Comparison of ENCODE assay signal across 20 cellular contexts in the genomic region with DNA sequence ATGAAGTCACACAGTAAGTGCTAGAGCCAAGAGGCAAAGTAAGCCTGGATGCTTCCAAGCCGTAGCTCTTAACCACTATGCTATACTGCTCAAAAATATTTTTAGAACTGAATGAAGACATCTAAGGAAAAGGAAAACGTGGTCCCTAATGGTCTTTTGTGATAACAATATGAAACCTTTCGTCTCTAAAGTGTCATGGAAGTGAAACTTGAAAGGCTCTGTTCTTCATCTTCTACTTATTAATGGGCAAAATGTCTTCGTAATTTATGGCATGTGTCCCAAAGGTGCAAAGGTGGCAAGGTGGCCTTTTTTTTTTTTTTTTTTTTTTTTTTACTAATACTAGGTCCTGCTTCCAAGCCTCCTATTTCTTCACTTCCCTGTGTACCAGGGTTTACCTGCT.
A peak's percentile ranks its signal among the peaks of the same experiment; 100 is the strongest.
DNase-seq lines count a peak whose midpoint lies in the region; FAIRE-seq and TF ChIP-seq lines count a peak whose summit lies in the region.
"Had no signal": no experiment of that assay in that cellular context is flagged by ENCODE, and none has a peak within 500 bp of the region (broad histone marks: within the 10 kb centered on the region; RNA-seq: fewer than 3 reads in every experiment).

No MANE protein-coding gene starts in this region.

- no peak for DNase-seq in GM12891 (ENCODE audit: insufficient read length, low spot score)
- DNase-seq in MV-4-11 (lab: John Stamatoyannopoulos, UW): peak; percentile 64
- DNase-seq in RPMI8226: peak; percentile 76
- DNase-seq in small intestine: peak; percentile 35
- no peak for DNase-seq in GDM1 (lab: John Stamatoyannopoulos, UW)
- no peak for DNase-seq in hippocampal formation (lab: John Stamatoyannopoulos, UW)
- DNase-seq in breast epithelium (ENCODE audit: low spot score in 2 of 2): no peak
- DNase-seq in esophagus muscularis mucosa (ENCODE audit: extremely low spot score): no peak
- DNase-seq: DMS153, Kasumi-1, NCI-H1048, NCI-H2029 treated with DMSO at 0.1 percent for 48 hours, NCI-H2227 treated with DMSO at 0.1 percent for 48 hours, NCI-H526 treated with DMSO at 0.1 percent for 48 hours, PC-9, Right ventricle myocardium superior had no signal

- WGBS in small intestine, 3 donors: 37 to 59% (median 47%) methylated on average over 4 of the region's 4 CpGs
- 71% methylated on average over 4 of the region's 4 CpGs for WGBS in esophagus muscularis mucosa

- intact Hi-C loops in breast epithelium (cut with DNase I; ENCODE audit: low total_unique reads) (no loop called here), esophagus muscularis mucosa (cut with DNase I) (no loop called here)

- no peak for TF ChIP-seq EP300 in esophagus muscularis mucosa (IDR thresholded peaks at IDR 0.05)

- FAIRE-seq in GM12891 (lab: Jason Lieb, UNC) (peak; percentile 79), small intestine (lab: Jason Lieb, UNC) (no peak)
- FAIRE-seq: A549, HepG2 had no signal

- no peaks in the 10 kb centered on the region for H3K36me3 ChIP-seq in small intestine (ENCODE audit: control insufficient read depth in 2 of 2, insufficient read depth in 2 of 2, low read length in 2 of 2)
- H3K36me3 ChIP-seq in breast epithelium: no peaks in the 10 kb centered on the region
- peaks cover 0 to 4% (median 0%) of the 10 kb centered on the region in 4 donors for H3K36me3 ChIP-seq in esophagus muscularis mucosa
- H3K36me3 ChIP-seq: SJSA1 had no signal

- no peak for TF ChIP-seq POLR2A in GM12891 (IDR thresholded peaks at IDR 0.05; ENCODE audit: low read depth, low read length)
- no peak for TF ChIP-seq POLR2A in breast epithelium (IDR thresholded peaks at IDR 0.05)
- TF ChIP-seq POLR2A in esophagus muscularis mucosa (IDR thresholded peaks at IDR 0.05; ENCODE audit: low read depth): no peak

- H3K27me3 ChIP-seq in small intestine (ENCODE audit: control insufficient read depth in 2 of 2, insufficient read depth in 2 of 2, low read length in 2 of 2) (no peaks in the 10 kb centered on the region), breast epithelium (no peaks in the 10 kb centered on the region), esophagus muscularis mucosa (no peaks in the 10 kb centered on the region)
- H3K27me3 ChIP-seq: SJSA1 had no signal

- H3K9me3 ChIP-seq in small intestine (ENCODE audit: control insufficient read depth, low read depth) (no peaks in the 10 kb centered on the region), breast epithelium (no peaks in the 10 kb centered on the region), esophagus muscularis mucosa (no peaks in the 10 kb centered on the region)
- H3K9me3 ChIP-seq: A549, SJSA1 had no signal

- H3K4me3 ChIP-seq in small intestine (ENCODE audit: low read depth in 1 of 2, low read length in 2 of 2): no peak overlapping the region
- H3K4me3 ChIP-seq in breast epithelium: no peak overlapping the region
- H3K4me3 ChIP-seq in esophagus muscularis mucosa: no peak overlapping the region
- H3K4me3 ChIP-seq: A549, K562, PC-9, SJSA1 had no signal

- H3K27ac ChIP-seq in small intestine (ENCODE audit: low read depth in 1 of 2, low read length in 1 of 2): no peak overlapping the region
- H3K27ac ChIP-seq in breast epithelium: peak overlapping the region in 1 of 2 donors; percentile 18
- peak overlapping the region in 1 of 4 donors; percentile 28 for H3K27ac ChIP-seq in esophagus muscularis mucosa (replicated peaks in 1 of 4)
- H3K27ac ChIP-seq: A549, PC-9, SJSA1 had no signal

- TF ChIP-seq CTCF in breast epithelium (IDR thresholded peaks at IDR 0.05): no peak
- no peak for TF ChIP-seq CTCF in esophagus muscularis mucosa (IDR thresholded peaks at IDR 0.05)

- peaks cover 14 to 27% of the 10 kb centered on the region in 2 donors for H3K4me1 ChIP-seq in small intestine (ENCODE audit: control insufficient read depth in 2 of 2, insufficient read depth in 1 of 2, low read depth in 1 of 2, low read length in 1 of 2)
- H3K4me1 ChIP-seq in breast epithelium: peaks cover 0 to 1% of the 10 kb centered on the region in 2 donors
- H3K4me1 ChIP-seq in esophagus muscularis mucosa: peaks cover 5 to 61% (median 39%) of the 10 kb centered on the region in 4 donors

TF ChIP-seq in GM12891, 5 proteins besides CTCF, POLR2A, EP300 and RAD21:
- TF ChIP-seq TAF1 (IDR thresholded peaks at IDR 0.05; ENCODE audit: low read depth, low read length) (no peak), POU2F2 (IDR thresholded peaks at IDR 0.05; ENCODE audit: low read depth, low read length) (no peak), POLR2AphosphoS5 (IDR thresholded peaks at IDR 0.05; ENCODE audit: low read depth, low read length) (no peak), SPI1 (IDR thresholded peaks at IDR 0.05; ENCODE audit: low read depth, low read length) (peak; percentile 46), PAX5 (IDR thresholded peaks at IDR 0.05; ENCODE audit: insufficient read depth, low read length, severe bottlenecking) (no peak)

Comparison
In these comparisons a context has a peak if more than half of its experiments do, and no peak if none do; other contexts are left out.
1. DNase-seq: peak in MV-4-11 (single experiment), RPMI8226 (single experiment) and small intestine (single experiment); none in GM12891 (single experiment), GDM1 (single experiment), hippocampal formation (0 of 2), breast epithelium (0 of 2) and esophagus muscularis mucosa (single experiment).